ENCODE assay signal across 8 cellular contexts in genomic region chr1:200905411-200906052, GRCh38. TPM values are rescaled to one million over a fixed set of nuclear protein-coding genes. Genes with fewer than 3 reads are reported as not detected.
DNase-seq lines count a peak whose midpoint lies in the region; ATAC-seq lines count a peak whose summit lies in the region.

No MANE protein-coding gene starts in this region.

- H3K9me3 Mint-ChIP-seq in activated naive CD4-positive, alpha-beta T cell treated with anti-CD3 and anti-CD28 coated beads, Interleukin-2, amount 50 U/mL, for 72 hours: no peaks in the 10 kb centered on the region

- H3K27ac Mint-ChIP-seq in activated naive CD4-positive, alpha-beta T cell treated with anti-CD3 and anti-CD28 coated beads, Interleukin-2, amount 50 U/mL, for 72 hours: no peak overlapping the region

- peak; percentile 34 for ATAC-seq in HG03354 (IDR thresholded peaks at IDR 0.05; ENCODE audit: poor library complexity, severe bottlenecking, unreplicated experiment)
- peak; percentile 98 to 100 for ATAC-seq in activated naive CD4-positive, alpha-beta T cell treated with anti-CD3 and anti-CD28 coated beads, Interleukin-2, amount 50 U/mL, for 72 hours

- H3K36me3 Mint-ChIP-seq in activated naive CD4-positive, alpha-beta T cell treated with anti-CD3 and anti-CD28 coated beads, Interleukin-2, amount 50 U/mL, for 72 hours: peaks cover 0 to 5% of the 10 kb centered on the region in 2 donors

- peak; percentile 80 for DNase-seq in SIG-M5 treated with dmso at 0.1 percent for 504 hours (lab: John Stamatoyannopoulos, UW; ENCODE audit: unreplicated experiment)
- DNase-seq in SIG-M5 (lab: John Stamatoyannopoulos, UW): no peak
- DNase-seq in activated naive CD4-positive, alpha-beta T cell treated with anti-CD3 and anti-CD28 coated beads, Interleukin-2, amount 50 U/mL, for 72 hours (ENCODE audit: low spot score in 2 of 2): peak in 1 of 2 donors; percentile 48
- DNase-seq in stimulated activated CD4-positive, alpha-beta T cell treated with anti-CD3 and anti-CD28 coated beads, Interleukin-4, amount 100 ng/mL, for 24 hours: peak; percentile 64
- no peak for DNase-seq in putamen (ENCODE audit: low spot score)
- DNase-seq in nucleus accumbens (lab: John Stamatoyannopoulos, UW): no peak
- no peak for DNase-seq in NCI-H526 treated with DMSO at 0.1 percent for 48 hours (lab: John Stamatoyannopoulos, UW)

RNA-seq across cellular contexts. Expression of gene INAVA, which starts 10.8 kb away (rescaled TPM):
- total RNA-seq in activated naive CD4-positive, alpha-beta T cell treated with anti-CD3 and anti-CD28 coated beads, Interleukin-2, amount 50 U/mL, for 72 hours: under 1 TPM; 0.09 to 0.88 TPM

RNA-seq across cellular contexts. Expression of gene GPR25, which starts 32.8 kb away (rescaled TPM):
- not detected for total RNA-seq in activated naive CD4-positive, alpha-beta T cell treated with anti-CD3 and anti-CD28 coated beads, Interleukin-2, amount 50 U/mL, for 72 hours

Comparison
In these comparisons a context has a peak if more than half of its experiments do, and no peak if none do; other contexts are left out.
1. DNase-seq: peak in SIG-M5 treated with dmso at 0.1 percent for 504 hours (single experiment) and stimulated activated CD4-positive, alpha-beta T cell treated with anti-CD3 and anti-CD28 coated beads, Interleukin-4, amount 100 ng/mL, for 24 hours (single experiment); none in SIG-M5 (single experiment), putamen (single experiment), nucleus accumbens (0 of 56) and NCI-H526 treated with DMSO at 0.1 percent for 48 hours (single experiment).